8 cellular contexts compared by ENCODE assay signal in the genomic region with DNA sequence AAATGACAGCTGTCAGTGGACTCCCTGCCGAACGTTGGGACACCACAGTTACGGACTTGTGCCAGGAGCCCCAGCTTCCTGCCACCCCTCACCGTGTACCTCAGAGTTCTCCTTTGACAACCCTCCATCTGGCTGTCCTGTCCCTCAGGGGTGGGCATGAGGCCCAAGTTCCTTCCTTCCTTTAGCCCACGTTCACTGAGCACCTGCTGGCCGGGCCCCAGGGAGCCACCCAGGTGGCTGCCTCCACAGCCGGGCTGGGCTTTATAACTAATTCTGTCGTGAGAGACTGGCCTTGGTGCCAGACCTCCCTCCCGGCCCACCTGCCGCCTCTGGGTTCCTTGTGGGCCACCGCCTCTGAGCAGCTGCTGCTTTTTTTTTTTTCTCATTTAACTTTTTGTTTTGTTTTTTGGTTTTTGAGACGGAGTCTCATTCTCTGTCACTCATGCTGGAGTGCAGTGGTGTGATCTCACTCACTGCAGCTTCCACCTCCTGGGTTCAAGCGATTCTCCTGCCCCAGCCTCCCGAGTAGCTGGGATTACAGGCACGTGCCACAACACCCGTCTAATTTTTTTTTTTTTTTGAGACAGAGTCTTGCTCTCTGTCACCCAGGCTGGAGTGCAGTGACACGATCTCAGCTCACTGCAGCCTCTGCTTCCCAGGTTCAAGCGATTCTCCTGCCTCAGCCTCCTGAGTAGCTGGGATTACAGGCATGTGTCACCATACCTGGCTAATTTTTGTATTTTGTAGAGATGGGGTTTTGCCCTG. TPM values are rescaled to one million over a fixed set of nuclear protein-coding genes. Genes with fewer than 3 reads are reported as not detected.
DNase-seq lines count a peak whose midpoint lies in the region; ATAC-seq and TF ChIP-seq lines count a peak whose summit lies in the region.
"Not testable (repeated sequence)": the region's sequence is repeated elsewhere in the genome, so short reads cannot be mapped to it uniquely, and the experiment has no call there.

No MANE protein-coding gene starts in this region.

- DNase-seq in GM12864 (ENCODE audit: low read depth); T-helper 2 cell treated with Interferon-gamma antibody and Interleukin-4, amounts not matched to agents 5 μg/mL and 100 μg/mL, for 36 hours (ENCODE audit: low spot score); activated naive CD8-positive, alpha-beta T cell treated with anti-CD3 and anti-CD28 coated beads, Interleukin-2, amount 50 U/mL, for 24 hours: not testable (repeated sequence)
- peak; percentile 88 for DNase-seq in NCI-H2171 treated with DMSO at 0.1 percent for 48 hours (lab: John Stamatoyannopoulos, UW)

- not testable (repeated sequence) for H3K9me3 ChIP-seq in mucosa of stomach (ENCODE audit: control insufficient read depth, low read length); thymus (ENCODE audit: control insufficient read depth)

- WGBS in thymus: 10% methylated on average over 18 of the region's 18 CpGs

- peak overlapping the region; percentile 1; the same call in 1 of the 2 replicates for H3K4me3 ChIP-seq in GM12864 (ENCODE audit: low read depth, low read length)
- not testable (repeated sequence) for H3K4me3 ChIP-seq in mucosa of stomach (ENCODE audit: low read length); thymus (ENCODE audit: low read length)

- peak overlapping the region; percentile 0 for H3K4me3 Mint-ChIP-seq in T-helper 2 cell treated with Interferon-gamma antibody and Interleukin-4, amounts not matched to agents 5 μg/mL and 100 μg/mL, for 36 hours
- peak overlapping the region; percentile 4 for H3K4me3 Mint-ChIP-seq in activated naive CD8-positive, alpha-beta T cell treated with anti-CD3 and anti-CD28 coated beads, Interleukin-2, amount 50 U/mL, for 24 hours

- H3K27ac ChIP-seq in thymus (ENCODE audit: low read depth): peak overlapping the region; percentile 56

- H3K4me1 ChIP-seq in mucosa of stomach (ENCODE audit: control insufficient read depth, insufficient read depth, low read length) (peaks cover 82% of the 10 kb centered on the region), thymus (ENCODE audit: control insufficient read depth, insufficient read depth, low read length) (peaks cover 41% of the 10 kb centered on the region)

- not testable (repeated sequence) for TF ChIP-seq CTCF in GM12864 (IDR thresholded peaks at IDR 0.05; ENCODE audit: low read depth, low read length, missing control alignments)

- H3K27me3 Mint-ChIP-seq in T-helper 2 cell treated with Interferon-gamma antibody and Interleukin-4, amounts not matched to agents 5 μg/mL and 100 μg/mL, for 36 hours (ENCODE audit: low read depth); activated naive CD8-positive, alpha-beta T cell treated with anti-CD3 and anti-CD28 coated beads, Interleukin-2, amount 50 U/mL, for 24 hours: not testable (repeated sequence)

- H3K36me3 ChIP-seq in mucosa of stomach (ENCODE audit: control insufficient read depth, insufficient read depth, low read length); thymus (ENCODE audit: control insufficient read depth, insufficient read depth): not testable (repeated sequence)

- H3K9ac ChIP-seq in mucosa of stomach (ENCODE audit: low read length): peak overlapping the region; percentile 8

- H3K27me3 ChIP-seq in mucosa of stomach (ENCODE audit: control insufficient read depth, insufficient read depth, low read length); thymus (ENCODE audit: control insufficient read depth, insufficient read depth): not testable (repeated sequence)

- peak; percentile 40 for ATAC-seq in GM19463 (IDR thresholded peaks at IDR 0.05; ENCODE audit: unreplicated experiment)
- ATAC-seq in HG03460 (IDR thresholded peaks at IDR 0.05; ENCODE audit: unreplicated experiment): peak; percentile 50
- ATAC-seq in activated naive CD8-positive, alpha-beta T cell treated with anti-CD3 and anti-CD28 coated beads, Interleukin-2, amount 50 U/mL, for 24 hours: not testable (repeated sequence)

- not testable (repeated sequence) for H3K36me3 Mint-ChIP-seq in T-helper 2 cell treated with Interferon-gamma antibody and Interleukin-4, amounts not matched to agents 5 μg/mL and 100 μg/mL, for 36 hours (ENCODE audit: low read depth); activated naive CD8-positive, alpha-beta T cell treated with anti-CD3 and anti-CD28 coated beads, Interleukin-2, amount 50 U/mL, for 24 hours (ENCODE audit: low read depth)

- not testable (repeated sequence) for H3K27ac Mint-ChIP-seq in T-helper 2 cell treated with Interferon-gamma antibody and Interleukin-4, amounts not matched to agents 5 μg/mL and 100 μg/mL, for 36 hours; activated naive CD8-positive, alpha-beta T cell treated with anti-CD3 and anti-CD28 coated beads, Interleukin-2, amount 50 U/mL, for 24 hours

- H3K4me1 Mint-ChIP-seq in T-helper 2 cell treated with Interferon-gamma antibody and Interleukin-4, amounts not matched to agents 5 μg/mL and 100 μg/mL, for 36 hours (ENCODE audit: low read depth): peaks cover 47% of the 10 kb centered on the region
- H3K4me1 Mint-ChIP-seq in activated naive CD8-positive, alpha-beta T cell treated with anti-CD3 and anti-CD28 coated beads, Interleukin-2, amount 50 U/mL, for 24 hours: peaks cover 79% of the 10 kb centered on the region

- H3K9me3 Mint-ChIP-seq in T-helper 2 cell treated with Interferon-gamma antibody and Interleukin-4, amounts not matched to agents 5 μg/mL and 100 μg/mL, for 36 hours; activated naive CD8-positive, alpha-beta T cell treated with anti-CD3 and anti-CD28 coated beads, Interleukin-2, amount 50 U/mL, for 24 hours: not testable (repeated sequence)

RNA-seq across cellular contexts. Expression of gene PPP1R37, which starts 25.8 kb away (rescaled TPM):
- polyA plus RNA-seq in thymus: 39.3 TPM

RNA-seq across cellular contexts. Expression of gene GEMIN7, which starts 39.7 kb away (rescaled TPM):
- polyA plus RNA-seq in thymus: 32.3 TPM

RNA-seq across cellular contexts. Expression of gene NKPD1, which starts 42.0 kb away (rescaled TPM):
- polyA plus RNA-seq in thymus: 0.59 TPM

RNA-seq across cellular contexts. Expression of gene ZNF296, which starts 42.5 kb away (rescaled TPM):
- 2.9 TPM for polyA plus RNA-seq in thymus

RNA-seq across cellular contexts. Expression of gene TRAPPC6A, which starts 59.3 kb away (rescaled TPM):
- polyA plus RNA-seq in thymus: 61.4 TPM
